Comparison of ENCODE assay signal across 1 cellular context in the genomic region with DNA sequence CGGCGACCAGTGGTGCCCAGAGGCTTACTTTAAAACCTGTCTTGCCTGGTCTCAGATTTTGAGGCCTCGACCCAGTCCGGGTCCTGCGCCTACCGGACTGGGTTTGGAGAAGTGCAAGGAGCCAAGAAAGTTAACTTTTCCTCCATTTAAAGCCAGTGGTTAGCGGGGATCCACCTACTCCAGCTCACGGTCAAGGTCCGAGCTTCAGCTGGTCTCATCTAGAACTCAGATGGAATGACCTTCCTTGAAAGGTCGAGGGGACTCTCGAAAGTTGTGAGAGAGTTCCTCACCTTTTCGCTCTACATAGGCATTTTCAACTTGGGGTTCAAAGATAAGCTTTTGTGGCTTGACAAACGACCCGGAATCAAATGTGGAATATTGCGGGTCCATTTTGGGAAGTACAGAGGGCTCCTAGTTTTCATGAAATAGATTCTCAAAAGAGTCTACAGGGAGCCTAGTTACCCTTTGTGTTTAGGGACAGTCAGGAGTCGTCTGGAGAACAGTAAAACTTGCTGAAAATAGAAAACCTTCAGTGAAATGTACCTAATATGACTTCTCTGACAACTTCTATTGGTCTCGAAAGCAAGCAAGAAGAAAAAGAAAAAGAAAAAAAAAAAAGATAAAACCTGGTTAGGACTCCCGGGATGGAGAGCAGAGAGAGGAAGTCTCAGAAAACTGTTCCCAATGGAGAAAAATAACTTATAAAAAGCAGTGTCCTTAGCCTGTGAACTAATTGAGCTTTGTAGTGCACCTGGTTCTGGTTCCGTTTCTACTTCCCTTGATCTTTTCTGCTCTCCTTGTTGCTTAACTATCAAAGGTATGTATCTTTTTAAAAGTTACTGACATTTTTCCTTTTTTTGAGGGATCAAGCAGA.
A peak's percentile ranks its signal among the peaks of the same experiment; 100 is the strongest.
TF ChIP-seq lines count a peak whose summit lies in the region.

No MANE protein-coding gene starts in this region.

TF ChIP-seq in H1, 55 proteins besides CTCF, POLR2A, EP300 and RAD21:
- no peak for TF ChIP-seq CHD7 (IDR thresholded peaks at IDR 0.05; ENCODE audit: insufficient replicate concordance, low read length)
- TF ChIP-seq KDM4A (IDR thresholded peaks at IDR 0.05; ENCODE audit: low read depth, low read length, severe bottlenecking), result no peak
- TF ChIP-seq YY1 (IDR thresholded peaks at IDR 0.05; ENCODE audit: low read depth, low read length), result peak; percentile 32; the same call in 1 of the 2 replicates
- 0 out of 2 replicates have a peak, but pooled peaks have one; percentile 32 for TF ChIP-seq SP1 (IDR thresholded peaks at IDR 0.05; ENCODE audit: low read depth, low read length)
- TF ChIP-seq SAP30 (IDR thresholded peaks at IDR 0.05; ENCODE audit: insufficient read depth, insufficient replicate concordance, low read length), result peak; percentile 42
- TF ChIP-seq RXRA (IDR thresholded peaks at IDR 0.05; ENCODE audit: insufficient read depth, low read depth, low read length), result no peak
- TF ChIP-seq ASH2L (IDR thresholded peaks at IDR 0.05; ENCODE audit: low read length), result no peak
- TF ChIP-seq, protein P1, sequence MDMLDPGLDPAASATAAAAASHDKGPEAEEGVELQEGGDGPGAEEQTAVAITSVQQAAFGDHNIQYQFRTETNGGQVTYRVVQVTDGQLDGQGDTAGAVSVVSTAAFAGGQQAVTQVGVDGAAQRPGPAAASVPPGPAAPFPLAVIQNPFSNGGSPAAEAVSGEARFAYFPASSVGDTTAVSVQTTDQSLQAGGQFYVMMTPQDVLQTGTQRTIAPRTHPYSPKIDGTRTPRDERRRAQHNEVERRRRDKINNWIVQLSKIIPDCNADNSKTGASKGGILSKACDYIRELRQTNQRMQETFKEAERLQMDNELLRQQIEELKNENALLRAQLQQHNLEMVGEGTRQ (IDR thresholded peaks at IDR 0.05; ENCODE audit: low read length), result no peak
- no peak for TF ChIP-seq SP4 (IDR thresholded peaks at IDR 0.05; ENCODE audit: low read length)
